13 cellular contexts compared by ENCODE assay signal in genomic region chr6:21873562-21873961, GRCh38.
A peak's percentile ranks its signal among the peaks of the same experiment; 100 is the strongest.
DNase-seq lines count a peak whose midpoint lies in the region; ATAC-seq and TF ChIP-seq lines count a peak whose summit lies in the region.
"Had no signal": no experiment of that assay in that cellular context is flagged by ENCODE, and none has a peak within 500 bp of the region (broad histone marks: within the 10 kb centered on the region; RNA-seq: fewer than 3 reads in every experiment).

No MANE protein-coding gene starts in this region.

- H3K4me1 Mint-ChIP-seq in GM23338 (peaks cover 41% of the 10 kb centered on the region), WTC11 (peaks cover 49% of the 10 kb centered on the region)
- H3K4me1 Mint-ChIP-seq in naive thymus-derived CD8-positive, alpha-beta T cell, result peaks cover 0 to 8% (median 3%) of the 10 kb centered on the region in 4 donors

- WGBS in gastroesophageal sphincter (ENCODE audit: low coverage in 1 of 2), 2 donors, result 43 to 49% methylated on average over 6 of the region's 10 CpGs

- H3K4me3 Mint-ChIP-seq in GM23338 (no peak overlapping the region), WTC11 (no peak overlapping the region)
- no peak overlapping the region for H3K4me3 Mint-ChIP-seq in naive thymus-derived CD8-positive, alpha-beta T cell
- H3K4me3 Mint-ChIP-seq: activated T-cell treated with anti-CD3 and anti-CD28 coated beads, Interleukin-2, amount 50 U/mL, for 4 hours had no signal

- H3K79me2 ChIP-seq in GM23338 (replicated peaks; ENCODE audit: insufficient read depth), result peaks cover 47% of the 10 kb centered on the region

- no peaks in the 10 kb centered on the region for H3K36me3 ChIP-seq in GM23338 (ENCODE audit: insufficient read depth)
- no peaks in the 10 kb centered on the region for H3K36me3 ChIP-seq in gastroesophageal sphincter

- no peak for DNase-seq in GM23338 (ENCODE audit: low spot score)
- DNase-seq in WTC11 (ENCODE audit: low spot score), result no peak
- peak; percentile 96 for DNase-seq in stromal cell of bone marrow (ENCODE audit: low read depth)
- no peak for DNase-seq in GF-D8 (lab: John Stamatoyannopoulos, UW)
- DNase-seq in naive thymus-derived CD8-positive, alpha-beta T cell, result no peak
- DNase-seq in cerebellar cortex (ENCODE audit: low spot score), result no peak
- no peak for DNase-seq in stimulated activated CD4-positive, alpha-beta T cell treated with anti-CD3 and anti-CD28 coated beads, Interleukin-15, amount 100 ng/mL, for 24 hours
- DNase-seq: activated T-cell treated with anti-CD3 and anti-CD28 coated beads, Interleukin-2, amount 50 U/mL, for 4 hours; central memory CD4-positive, alpha-beta T cell; MM.1S; NCI-H2227 treated with DMSO at 0.1 percent for 48 hours; stimulated activated naive CD4-positive, alpha-beta T cell treated with Interleukin-2 at 50 U/mL for 16 hours had no signal

- POLR2A ChIA-PET in WTC11 (lab: Charles Lee), result no interaction called here
- POLR2A ChIA-PET in naive thymus-derived CD8-positive, alpha-beta T cell (lab: Charles Lee), result no interaction called here

- H3K9me3 ChIP-seq in gastroesophageal sphincter, result no peaks in the 10 kb centered on the region

- H3K4me3 ChIP-seq in GM23338 (no peak overlapping the region), gastroesophageal sphincter (no peak overlapping the region)

- CTCF ChIA-PET in WTC11 (lab: Charles Lee), result no interaction called here

- 0 out of 2 replicates have a peak, but pooled peaks cover 5% of the 10 kb centered on the region for H4K20me1 ChIP-seq in GM23338 (replicated peaks; ENCODE audit: insufficient read depth)

- H3K27ac ChIP-seq in GM23338 (ENCODE audit: low read depth) (no peak overlapping the region), gastroesophageal sphincter (no peak overlapping the region)

- TF ChIP-seq EP300 in gastroesophageal sphincter (IDR thresholded peaks at IDR 0.05), result no peak

- no peaks in the 10 kb centered on the region for H3K9me2 ChIP-seq in GM23338 (ENCODE audit: insufficient read depth)

- no peak overlapping the region for H3K4me2 ChIP-seq in GM23338

- H3K9me3 Mint-ChIP-seq in GM23338 (no peaks in the 10 kb centered on the region), WTC11 (peaks cover 10% of the 10 kb centered on the region)
- peaks cover 0 to 24% (median 4%) of the 10 kb centered on the region in 9 donors for H3K9me3 Mint-ChIP-seq in naive thymus-derived CD8-positive, alpha-beta T cell

- peaks cover 36% of the 10 kb centered on the region for H3K36me3 Mint-ChIP-seq in GM23338 (ENCODE audit: low read depth)
- H3K36me3 Mint-ChIP-seq in WTC11, result peaks cover 22% of the 10 kb centered on the region
- H3K36me3 Mint-ChIP-seq in naive thymus-derived CD8-positive, alpha-beta T cell, result peaks cover 0 to 7% (median 0%) of the 10 kb centered on the region in 3 donors

- TF ChIP-seq POLR2A in gastroesophageal sphincter (IDR thresholded peaks at IDR 0.05), result no peak

- H3K4me1 ChIP-seq in GM23338 (ENCODE audit: insufficient read depth), result peaks cover 23% of the 10 kb centered on the region
- no peaks in the 10 kb centered on the region for H3K4me1 ChIP-seq in gastroesophageal sphincter

- H3K27me3 Mint-ChIP-seq in GM23338 (ENCODE audit: insufficient read depth, low read depth, poor library complexity), result peaks cover 8% of the 10 kb centered on the region
- H3K27me3 Mint-ChIP-seq in WTC11 (ENCODE audit: low read depth), result no peaks in the 10 kb centered on the region
- H3K27me3 Mint-ChIP-seq in naive thymus-derived CD8-positive, alpha-beta T cell, result peaks cover 0 to 4% (median 0%) of the 10 kb centered on the region in 5 donors

- no peaks in the 10 kb centered on the region for H3F3A ChIP-seq in GM23338 (replicated peaks; ENCODE audit: low read depth)

- ATAC-seq in GM23338, result no peak
- no peak for ATAC-seq in WTC11
- peak; percentile 43 for ATAC-seq in gastroesophageal sphincter
- no peak for ATAC-seq in naive thymus-derived CD8-positive, alpha-beta T cell
- ATAC-seq: activated T-cell treated with anti-CD3 and anti-CD28 coated beads, Interleukin-2, amount 50 U/mL, for 4 hours had no signal

- H3K27me3 ChIP-seq in GM23338 (ENCODE audit: insufficient read depth) (no peaks in the 10 kb centered on the region), gastroesophageal sphincter (no peaks in the 10 kb centered on the region)

- peak overlapping the region; percentile 28; the same call in 1 of the 2 replicates for H3K27ac Mint-ChIP-seq in GM23338
- peak overlapping the region; percentile 48; the same call in 1 of the 2 replicates for H3K27ac Mint-ChIP-seq in WTC11
- peak overlapping the region in 1 of 10 donors; percentile 25 for H3K27ac Mint-ChIP-seq in naive thymus-derived CD8-positive, alpha-beta T cell

- no peak for TF ChIP-seq CTCF in GM23338 (conservative IDR thresholded peaks at IDR 0.05; ENCODE audit: low read depth in 2 of 2)
- no peak for TF ChIP-seq CTCF in WTC11 (IDR thresholded peaks at IDR 0.05)
- no peak for TF ChIP-seq CTCF in gastroesophageal sphincter (IDR thresholded peaks at IDR 0.05)

- H2AFZ ChIP-seq in GM23338, result no peak overlapping the region

TF ChIP-seq in GM23338, 12 proteins besides CTCF, POLR2A, EP300 and RAD21:
- TF ChIP-seq POLR2AphosphoS5 (IDR thresholded peaks at IDR 0.05; ENCODE audit: low read depth), result no peak

TF ChIP-seq in WTC11, 78 proteins besides CTCF, POLR2A, EP300 and RAD21:
- TF ChIP-seq ZNF219 (CRISPR knock-in tag; IDR thresholded peaks at IDR 0.05; ENCODE audit: borderline replicate concordance) (no peak), SP1 (CRISPR knock-in tag; conservative IDR thresholded peaks at IDR 0.05) (no peak), TEAD1 (CRISPR knock-in tag; IDR thresholded peaks at IDR 0.05) (no peak), ZNF423 (CRISPR knock-in tag; IDR thresholded peaks at IDR 0.05) (no peak), SOX15 (CRISPR knock-in tag; IDR thresholded peaks at IDR 0.05) (no peak), MYBL2 (CRISPR knock-in tag; IDR thresholded peaks at IDR 0.05) (no peak), FOXP1 (CRISPR knock-in tag; IDR thresholded peaks at IDR 0.05; ENCODE audit: borderline replicate concordance) (no peak)
- TF ChIP-seq, protein P1, sequence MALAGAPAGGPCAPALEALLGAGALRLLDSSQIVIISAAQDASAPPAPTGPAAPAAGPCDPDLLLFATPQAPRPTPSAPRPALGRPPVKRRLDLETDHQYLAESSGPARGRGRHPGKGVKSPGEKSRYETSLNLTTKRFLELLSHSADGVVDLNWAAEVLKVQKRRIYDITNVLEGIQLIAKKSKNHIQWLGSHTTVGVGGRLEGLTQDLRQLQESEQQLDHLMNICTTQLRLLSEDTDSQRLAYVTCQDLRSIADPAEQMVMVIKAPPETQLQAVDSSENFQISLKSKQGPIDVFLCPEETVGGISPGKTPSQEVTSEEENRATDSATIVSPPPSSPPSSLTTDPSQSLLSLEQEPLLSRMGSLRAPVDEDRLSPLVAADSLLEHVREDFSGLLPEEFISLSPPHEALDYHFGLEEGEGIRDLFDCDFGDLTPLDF (CRISPR knock-in tag; IDR thresholded peaks at IDR 0.05), result no peak
- TF ChIP-seq, protein P2, sequence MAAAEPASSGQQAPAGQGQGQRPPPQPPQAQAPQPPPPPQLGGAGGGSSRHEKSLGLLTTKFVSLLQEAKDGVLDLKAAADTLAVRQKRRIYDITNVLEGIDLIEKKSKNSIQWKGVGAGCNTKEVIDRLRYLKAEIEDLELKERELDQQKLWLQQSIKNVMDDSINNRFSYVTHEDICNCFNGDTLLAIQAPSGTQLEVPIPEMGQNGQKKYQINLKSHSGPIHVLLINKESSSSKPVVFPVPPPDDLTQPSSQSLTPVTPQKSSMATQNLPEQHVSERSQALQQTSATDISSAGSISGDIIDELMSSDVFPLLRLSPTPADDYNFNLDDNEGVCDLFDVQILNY (CRISPR knock-in tag; IDR thresholded peaks at IDR 0.05), result no peak
- TF ChIP-seq, protein P3, sequence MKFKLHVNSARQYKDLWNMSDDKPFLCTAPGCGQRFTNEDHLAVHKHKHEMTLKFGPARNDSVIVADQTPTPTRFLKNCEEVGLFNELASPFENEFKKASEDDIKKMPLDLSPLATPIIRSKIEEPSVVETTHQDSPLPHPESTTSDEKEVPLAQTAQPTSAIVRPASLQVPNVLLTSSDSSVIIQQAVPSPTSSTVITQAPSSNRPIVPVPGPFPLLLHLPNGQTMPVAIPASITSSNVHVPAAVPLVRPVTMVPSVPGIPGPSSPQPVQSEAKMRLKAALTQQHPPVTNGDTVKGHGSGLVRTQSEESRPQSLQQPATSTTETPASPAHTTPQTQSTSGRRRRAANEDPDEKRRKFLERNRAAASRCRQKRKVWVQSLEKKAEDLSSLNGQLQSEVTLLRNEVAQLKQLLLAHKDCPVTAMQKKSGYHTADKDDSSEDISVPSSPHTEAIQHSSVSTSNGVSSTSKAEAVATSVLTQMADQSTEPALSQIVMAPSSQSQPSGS (CRISPR knock-in tag; IDR thresholded peaks at IDR 0.05; ENCODE audit: borderline replicate concordance, low read depth), result no peak
- TF ChIP-seq, protein P4, sequence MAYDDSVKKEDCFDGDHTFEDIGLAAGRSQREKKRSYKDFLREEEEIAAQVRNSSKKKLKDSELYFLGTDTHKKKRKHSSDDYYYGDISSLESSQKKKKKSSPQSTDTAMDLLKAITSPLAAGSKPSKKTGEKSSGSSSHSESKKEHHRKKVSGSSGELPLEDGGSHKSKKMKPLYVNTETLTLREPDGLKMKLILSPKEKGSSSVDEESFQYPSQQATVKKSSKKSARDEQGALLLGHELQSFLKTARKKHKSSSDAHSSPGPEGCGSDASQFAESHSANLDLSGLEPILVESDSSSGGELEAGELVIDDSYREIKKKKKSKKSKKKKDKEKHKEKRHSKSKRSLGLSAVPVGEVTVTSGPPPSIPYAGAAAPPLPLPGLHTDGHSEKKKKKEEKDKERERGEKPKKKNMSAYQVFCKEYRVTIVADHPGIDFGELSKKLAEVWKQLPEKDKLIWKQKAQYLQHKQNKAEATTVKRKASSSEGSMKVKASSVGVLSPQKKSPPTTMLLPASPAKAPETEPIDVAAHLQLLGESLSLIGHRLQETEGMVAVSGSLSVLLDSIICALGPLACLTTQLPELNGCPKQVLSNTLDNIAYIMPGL (CRISPR knock-in tag; IDR thresholded peaks at IDR 0.05), result no peak
